ENCODE assay signal across 19 cellular contexts in genomic region chr11:1632053-1632714, GRCh38. TPM values are rescaled to one million over a fixed set of nuclear protein-coding genes. Genes with fewer than 3 reads are reported as not detected.
"Had no signal": no experiment of that assay in that cellular context is flagged by ENCODE, and none has a peak within 500 bp of the region (broad histone marks: within the 10 kb centered on the region; RNA-seq: fewer than 3 reads in every experiment).

No MANE protein-coding gene starts in this region.

- H3K4me1 ChIP-seq: parathyroid adenoma, right lobe of liver had no signal

- ATAC-seq: naive thymus-derived CD8-positive, alpha-beta T cell had no signal

- H3K36me3 Mint-ChIP-seq: activated CD4-positive, alpha-beta memory T cell treated with anti-CD3 and anti-CD28 coated beads for 36 hours; brain; naive thymus-derived CD8-positive, alpha-beta T cell had no signal

- H3K4me2 ChIP-seq: smooth muscle cell had no signal

- H2AFZ ChIP-seq: parathyroid adenoma had no signal

- H3K4me3 ChIP-seq: dorsolateral prefrontal cortex, right lobe of liver, smooth muscle cell, thoracic aorta had no signal

- H3K9me3 ChIP-seq: right lobe of liver, thoracic aorta had no signal

- H3K27ac Mint-ChIP-seq: activated B cell treated with CpG ODN at 0.5 μM for 24 hours; activated CD4-positive, alpha-beta memory T cell treated with anti-CD3 and anti-CD28 coated beads for 36 hours had no signal

- DNase-seq: activated B cell treated with CpG ODN at 0.5 μM for 24 hours; activated CD4-positive, alpha-beta memory T cell treated with anti-CD3 and anti-CD28 coated beads for 36 hours; activated CD4-positive, alpha-beta T cell treated with anti-CD3 and anti-CD28 coated beads for 4 hours; activated naive CD4-positive, alpha-beta T cell treated with Interleukin-2 at 50 U/mL for 16 hours; caudate nucleus; dorsolateral prefrontal cortex; foreskin fibroblast; mesendoderm; naive thymus-derived CD8-positive, alpha-beta T cell; right lobe of liver; stimulated activated CD4-positive, alpha-beta T cell treated with anti-CD3 and anti-CD28 coated beads, Interleukin-4, amount 100 ng/mL, for 1 hour had no signal

- H3K4me3 Mint-ChIP-seq: activated B cell treated with CpG ODN at 0.5 μM for 24 hours; activated CD4-positive, alpha-beta memory T cell treated with anti-CD3 and anti-CD28 coated beads for 36 hours; brain had no signal

- H3K79me2 ChIP-seq: parathyroid adenoma had no signal

- H3K27ac ChIP-seq: dorsolateral prefrontal cortex, parathyroid adenoma, right lobe of liver, thoracic aorta had no signal

- H3K36me3 ChIP-seq: right lobe of liver, thoracic aorta had no signal

- H3K9me3 Mint-ChIP-seq: activated B cell treated with CpG ODN at 0.5 μM for 24 hours; activated CD4-positive, alpha-beta memory T cell treated with anti-CD3 and anti-CD28 coated beads for 36 hours; brain; naive thymus-derived CD8-positive, alpha-beta T cell had no signal

- H3K9ac ChIP-seq: parathyroid adenoma had no signal

- H3K27me3 ChIP-seq: right lobe of liver had no signal

RNA-seq across cellular contexts. Expression of gene KRTAP5-5, which starts 2.6 kb away (rescaled TPM):
- total RNA-seq: activated B cell treated with CpG ODN at 0.5 μM for 24 hours; activated CD4-positive, alpha-beta memory T cell treated with anti-CD3 and anti-CD28 coated beads for 36 hours; glomerular endothelial cell; liver; naive thymus-derived CD8-positive, alpha-beta T cell; right lobe of liver; smooth muscle cell; T-helper 2 cell treated with Interferon-gamma antibody and Interleukin-4, amounts not matched to agents 100 ng/mL and 5 ng/mL, for 36 hours; thoracic aorta; ureter had no signal
- polyA plus RNA-seq: liver; naive thymus-derived CD8-positive, alpha-beta T cell; smooth muscle cell had no signal

RNA-seq across cellular contexts. Expression of gene KRTAP5-4, which starts 10.2 kb away (rescaled TPM):
- total RNA-seq: activated B cell treated with CpG ODN at 0.5 μM for 24 hours; activated CD4-positive, alpha-beta memory T cell treated with anti-CD3 and anti-CD28 coated beads for 36 hours; dorsolateral prefrontal cortex; glomerular endothelial cell; liver; naive thymus-derived CD8-positive, alpha-beta T cell; right lobe of liver; smooth muscle cell; T-helper 2 cell treated with Interferon-gamma antibody and Interleukin-4, amounts not matched to agents 100 ng/mL and 5 ng/mL, for 36 hours; thoracic aorta; ureter had no signal
- polyA plus RNA-seq: liver; naive thymus-derived CD8-positive, alpha-beta T cell; smooth muscle cell had no signal

RNA-seq across cellular contexts. Expression of gene KRTAP5-3, which starts 23.9 kb away (rescaled TPM):
- total RNA-seq: activated B cell treated with CpG ODN at 0.5 μM for 24 hours; activated CD4-positive, alpha-beta memory T cell treated with anti-CD3 and anti-CD28 coated beads for 36 hours; dorsolateral prefrontal cortex; glomerular endothelial cell; liver; naive thymus-derived CD8-positive, alpha-beta T cell; right lobe of liver; smooth muscle cell; T-helper 2 cell treated with Interferon-gamma antibody and Interleukin-4, amounts not matched to agents 100 ng/mL and 5 ng/mL, for 36 hours; thoracic aorta; ureter had no signal
- polyA plus RNA-seq: liver; naive thymus-derived CD8-positive, alpha-beta T cell; smooth muscle cell had no signal

RNA-seq across cellular contexts. Expression of gene KRTAP5-2, which starts 34.1 kb away (rescaled TPM):
- total RNA-seq: activated B cell treated with CpG ODN at 0.5 μM for 24 hours; activated CD4-positive, alpha-beta memory T cell treated with anti-CD3 and anti-CD28 coated beads for 36 hours; glomerular endothelial cell; liver; naive thymus-derived CD8-positive, alpha-beta T cell; right lobe of liver; smooth muscle cell; T-helper 2 cell treated with Interferon-gamma antibody and Interleukin-4, amounts not matched to agents 100 ng/mL and 5 ng/mL, for 36 hours; thoracic aorta; ureter had no signal
- polyA plus RNA-seq: naive thymus-derived CD8-positive, alpha-beta T cell had no signal

RNA-seq across cellular contexts. Expression of gene KRTAP5-1, which starts 47.1 kb away (rescaled TPM):
- total RNA-seq: activated B cell treated with CpG ODN at 0.5 μM for 24 hours; activated CD4-positive, alpha-beta memory T cell treated with anti-CD3 and anti-CD28 coated beads for 36 hours; dorsolateral prefrontal cortex; glomerular endothelial cell; liver; naive thymus-derived CD8-positive, alpha-beta T cell; right lobe of liver; smooth muscle cell; T-helper 2 cell treated with Interferon-gamma antibody and Interleukin-4, amounts not matched to agents 100 ng/mL and 5 ng/mL, for 36 hours; thoracic aorta; ureter had no signal
- polyA plus RNA-seq: liver; naive thymus-derived CD8-positive, alpha-beta T cell; smooth muscle cell had no signal
